ENCODE assay signal across 8 cellular contexts in the genomic region with DNA sequence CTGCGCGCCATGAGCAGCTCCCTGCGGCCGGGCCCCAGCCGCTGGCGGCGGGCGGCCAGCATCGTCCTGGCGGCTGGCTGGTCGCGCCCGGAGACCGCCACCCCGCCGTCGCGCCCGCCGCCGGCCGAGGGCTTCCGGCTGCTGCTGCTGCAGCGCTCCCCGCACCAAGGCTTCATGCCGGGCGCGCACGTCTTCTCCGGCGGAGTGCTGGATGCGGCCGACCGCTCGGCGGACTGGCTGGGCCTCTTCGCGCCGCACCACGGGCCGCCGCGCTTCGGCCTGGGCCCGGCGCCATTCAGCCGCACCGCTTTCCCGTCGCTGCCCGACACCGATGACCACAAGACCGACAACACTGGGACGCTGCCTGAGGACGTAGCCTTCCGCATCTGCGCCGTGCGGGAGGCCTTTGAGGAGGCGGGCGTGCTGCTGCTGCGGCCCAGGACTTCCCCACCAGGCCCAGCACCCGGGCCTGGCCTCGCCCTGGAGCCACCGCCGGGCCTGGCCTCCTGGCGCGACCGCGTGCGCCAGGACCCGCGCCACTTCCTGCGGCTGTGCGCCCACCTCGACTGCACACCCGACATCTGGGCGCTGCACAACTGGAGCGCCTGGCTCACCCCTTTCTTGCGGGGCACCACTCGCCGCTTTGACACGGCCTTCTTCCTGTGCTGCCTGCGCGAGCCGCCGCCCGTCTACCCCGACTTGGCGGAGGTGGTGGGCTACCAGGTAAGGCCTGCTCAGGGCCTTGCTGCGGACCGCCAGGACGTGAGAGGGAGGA. TPM values are rescaled to one million over a fixed set of nuclear protein-coding genes. Genes with fewer than 3 reads are reported as not detected.
DNase-seq lines count a peak whose midpoint lies in the region; ATAC-seq and TF ChIP-seq lines count a peak whose summit lies in the region.

No MANE protein-coding gene starts in this region.

- no peaks in the 10 kb centered on the region for H3K27me3 ChIP-seq in thyroid gland

- H3K9me3 Mint-ChIP-seq in activated T-helper 2 cell treated with anti-CD3 and anti-CD28 coated beads, Interferon-gamma antibody, Interleukin-2, Interleukin-4, amounts not matched to agents 10 μg/mL and 5 μg/mL and 100 μg/mL, durations not matched to agents 14 hours and 24 hours and 36 hours = peaks cover 4% of the 10 kb centered on the region
- peaks cover 0 to 5% (median 0%) of the 10 kb centered on the region in 7 donors for H3K9me3 Mint-ChIP-seq in naive B cell

- TF ChIP-seq POLR2A in thyroid gland (IDR thresholded peaks at IDR 0.05) = no peak

- peak overlapping the region; percentile 95 for H3K4me3 Mint-ChIP-seq in activated T-helper 2 cell treated with anti-CD3 and anti-CD28 coated beads, Interferon-gamma antibody, Interleukin-2, Interleukin-4, amounts not matched to agents 10 μg/mL and 5 μg/mL and 100 μg/mL, durations not matched to agents 14 hours and 24 hours and 36 hours (ENCODE audit: low read depth)
- peak overlapping the region; percentile 83 to 94 (median 91) for H3K4me3 Mint-ChIP-seq in naive B cell

- peaks cover 42 to 49% of the 10 kb centered on the region in 2 donors for H3K4me1 ChIP-seq in thyroid gland

- DNase-seq in AG09319 (ENCODE audit: extremely low read depth, low read depth) (peak; percentile 22), NCI-H69 (lab: John Stamatoyannopoulos, UW) (peak; percentile 80), fibroblast of the aortic adventitia (ENCODE audit: low read depth) (peak; percentile 66), naive B cell (peak; percentile 46), thyroid gland (peak; percentile 69)
- DNase-seq in activated T-helper 2 cell treated with anti-CD3 and anti-CD28 coated beads, Interferon-gamma antibody, Interleukin-2, Interleukin-4, amounts not matched to agents 10 μg/mL and 5 μg/mL and 100 μg/mL, durations not matched to agents 14 hours and 24 hours and 36 hours (ENCODE audit: low spot score) = peak; percentile 59

- H3K36me3 Mint-ChIP-seq in activated T-helper 2 cell treated with anti-CD3 and anti-CD28 coated beads, Interferon-gamma antibody, Interleukin-2, Interleukin-4, amounts not matched to agents 10 μg/mL and 5 μg/mL and 100 μg/mL, durations not matched to agents 14 hours and 24 hours and 36 hours (ENCODE audit: low read depth) = peaks cover 46% of the 10 kb centered on the region
- peaks cover 0 to 4% of the 10 kb centered on the region in 2 donors for H3K36me3 Mint-ChIP-seq in naive B cell

- H3K27ac ChIP-seq in thyroid gland = peak overlapping the region; percentile 52 to 60 (median 58)

- intact Hi-C loops in activated T-helper 2 cell treated with anti-CD3 and anti-CD28 coated beads, Interferon-gamma antibody, Interleukin-2, Interleukin-4, amounts not matched to agents 10 μg/mL and 5 μg/mL and 100 μg/mL, durations not matched to agents 14 hours and 24 hours and 36 hours (cut with micrococcal nuclease) = loop anchor here (1.0 to 5.0 kb wide), 4 partner anchors 17 to 485 kb away; partner anchors contain the start of genes ANKRD27, CEP89, FAAP24 and RGS9BP
- intact Hi-C loops in thyroid gland (cut with DNase I) = no loop called here

- peak overlapping the region; percentile 94 for H3K27ac Mint-ChIP-seq in activated T-helper 2 cell treated with anti-CD3 and anti-CD28 coated beads, Interferon-gamma antibody, Interleukin-2, Interleukin-4, amounts not matched to agents 10 μg/mL and 5 μg/mL and 100 μg/mL, durations not matched to agents 14 hours and 24 hours and 36 hours
- peak overlapping the region in 1 of 6 donors; percentile 59 for H3K27ac Mint-ChIP-seq in naive B cell

- peaks cover 47% of the 10 kb centered on the region for H3K4me1 Mint-ChIP-seq in activated T-helper 2 cell treated with anti-CD3 and anti-CD28 coated beads, Interferon-gamma antibody, Interleukin-2, Interleukin-4, amounts not matched to agents 10 μg/mL and 5 μg/mL and 100 μg/mL, durations not matched to agents 14 hours and 24 hours and 36 hours (ENCODE audit: low read depth)
- H3K4me1 Mint-ChIP-seq in naive B cell = peaks cover 24 to 45% (median 36%) of the 10 kb centered on the region in 3 donors

- no peaks in the 10 kb centered on the region for H3K27me3 Mint-ChIP-seq in activated T-helper 2 cell treated with anti-CD3 and anti-CD28 coated beads, Interferon-gamma antibody, Interleukin-2, Interleukin-4, amounts not matched to agents 10 μg/mL and 5 μg/mL and 100 μg/mL, durations not matched to agents 14 hours and 24 hours and 36 hours (ENCODE audit: low read depth)
- H3K27me3 Mint-ChIP-seq in naive B cell = peaks cover 0 to 5% (median 0%) of the 10 kb centered on the region in 3 donors

- TF ChIP-seq CTCF in AG09319 (IDR thresholded peaks at IDR 0.05; ENCODE audit: low read depth, low read length) = no peak
- no peak for TF ChIP-seq CTCF in fibroblast of the aortic adventitia (IDR thresholded peaks at IDR 0.05; ENCODE audit: insufficient read depth, low read length)
- no peak for TF ChIP-seq CTCF in thyroid gland (IDR thresholded peaks at IDR 0.05)

- no peaks in the 10 kb centered on the region for H3K36me3 ChIP-seq in thyroid gland

- H3K4me3 ChIP-seq in fibroblast of the aortic adventitia (ENCODE audit: low read depth, low read length) (peak overlapping the region; percentile 78), thyroid gland (replicated peaks in 1 of 3) (peak overlapping the region; percentile 45 to 69 (median 63))

- ATAC-seq in GM18520 (IDR thresholded peaks at IDR 0.05; ENCODE audit: unreplicated experiment) (peak; percentile 46), HG02973 (IDR thresholded peaks at IDR 0.05; ENCODE audit: unreplicated experiment) (peak; percentile 64), naive B cell (ENCODE audit: low read depth in 2 of 2) (peak; percentile 65 to 66)

- no peaks in the 10 kb centered on the region for H3K9me3 ChIP-seq in thyroid gland

- 0 to 4% methylated on average over 5 to 41 of the region's 93 CpGs for WGBS in thyroid gland, 2 donors

RNA-seq across cellular contexts. Expression of gene NUDT19, which starts 0.5 kb away (rescaled TPM):
- total RNA-seq in activated T-helper 2 cell treated with anti-CD3 and anti-CD28 coated beads, Interferon-gamma antibody, Interleukin-2, Interleukin-4, amounts not matched to agents 10 μg/mL and 5 μg/mL and 100 μg/mL, durations not matched to agents 14 hours and 24 hours and 36 hours = 25.0 and 25.6 TPM in 2 replicates
- total RNA-seq in fibroblast of the aortic adventitia (ENCODE audit: low replicate concordance) = 3.5 and 10.2 TPM in 2 replicates
- polyA plus RNA-seq in naive B cell (ENCODE audit: low read depth in 6 of 6) = 1 to 10 TPM; 1.4 to 3.1 (median 2.3) TPM
- 10 to 100 TPM in 1 of 4 donors, 1 to 10 TPM in 3; 7.9 to 10.2 (median 9.6) TPM for total RNA-seq in thyroid gland

RNA-seq across cellular contexts. Expression of gene RGS9BP, which starts 16.5 kb away (rescaled TPM):
- 0.21 TPM in 2 replicates for total RNA-seq in activated T-helper 2 cell treated with anti-CD3 and anti-CD28 coated beads, Interferon-gamma antibody, Interleukin-2, Interleukin-4, amounts not matched to agents 10 μg/mL and 5 μg/mL and 100 μg/mL, durations not matched to agents 14 hours and 24 hours and 36 hours
- total RNA-seq in fibroblast of the aortic adventitia (ENCODE audit: low replicate concordance) (0.36 and 1.5 TPM in 2 replicates), thyroid gland (under 1 TPM; 0.27 to 0.78 (median 0.48) TPM)
- polyA plus RNA-seq in naive B cell (ENCODE audit: low read depth in 6 of 6) = not detected

RNA-seq across cellular contexts. Expression of gene ANKRD27, which starts 17.2 kb away (rescaled TPM):
- total RNA-seq in activated T-helper 2 cell treated with anti-CD3 and anti-CD28 coated beads, Interferon-gamma antibody, Interleukin-2, Interleukin-4, amounts not matched to agents 10 μg/mL and 5 μg/mL and 100 μg/mL, durations not matched to agents 14 hours and 24 hours and 36 hours = 35.6 and 38.3 TPM in 2 replicates
- total RNA-seq in fibroblast of the aortic adventitia (ENCODE audit: low replicate concordance) = 29.0 and 29.6 TPM in 2 replicates
- 10 to 100 TPM in 4 of 6 donors, 1 to 10 TPM in 2; 7.1 to 16.3 (median 11.5) TPM for polyA plus RNA-seq in naive B cell (ENCODE audit: low read depth in 6 of 6)
- 10 to 100 TPM; 29.7 to 64.8 (median 48.7) TPM for total RNA-seq in thyroid gland

RNA-seq across cellular contexts. Expression of gene TDRD12, which starts 27.4 kb away (rescaled TPM):
- 0.07 TPM in 1 of 2 replicates, not detected in the other for total RNA-seq in activated T-helper 2 cell treated with anti-CD3 and anti-CD28 coated beads, Interferon-gamma antibody, Interleukin-2, Interleukin-4, amounts not matched to agents 10 μg/mL and 5 μg/mL and 100 μg/mL, durations not matched to agents 14 hours and 24 hours and 36 hours
- total RNA-seq in fibroblast of the aortic adventitia (ENCODE audit: low replicate concordance) (0.36 TPM in 1 of 2 replicates, not detected in the other), thyroid gland (1 to 10 TPM in 1 of 4 donors, under 1 TPM in 2, not detected in 1; 0.39 to 2.4 (median 0.89) TPM)
- not detected for polyA plus RNA-seq in naive B cell (ENCODE audit: low read depth in 6 of 6)

Comparison
In these comparisons a context has a peak if more than half of its experiments do, and no peak if none do; other contexts are left out.
1. Peak in every context shown above with its lines: DNase-seq, ATAC-seq, H3K4me3 ChIP-seq and H3K27ac ChIP-seq.
2. DNase-seq: peak in every context shown above with its lines; median percentile 80 in NCI-H69; 69 in thyroid gland; 66 in fibroblast of the aortic adventitia; 59 in activated T-helper 2 cell treated with anti-CD3 and anti-CD28 coated beads, Interferon-gamma antibody, Interleukin-2, Interleukin-4, amounts not matched to agents 10 μg/mL and 5 μg/mL and 100 μg/mL, durations not matched to agents 14 hours and 24 hours and 36 hours; 46 in naive B cell; 22 in AG09319.